Comparison of ENCODE assay signal across 9 cellular contexts in genomic region chr5:55407059-55407684, GRCh38.
A peak's percentile ranks its signal among the peaks of the same experiment; 100 is the strongest.
DNase-seq lines count a peak whose midpoint lies in the region; ATAC-seq and TF ChIP-seq lines count a peak whose summit lies in the region.
"Had no signal": no experiment of that assay in that cellular context is flagged by ENCODE, and none has a peak within 500 bp of the region (broad histone marks: within the 10 kb centered on the region; RNA-seq: fewer than 3 reads in every experiment).

No MANE protein-coding gene starts in this region.

- H3K4me3 ChIP-seq in colonic mucosa (no peak overlapping the region), lung (no peak overlapping the region)

- no peaks in the 10 kb centered on the region for H3K9me3 Mint-ChIP-seq in activated T-helper 17 cell treated with anti-CD3 and anti-CD28 coated beads, Interleukin-2, amount 50 U/mL, for 72 hours
- H3K9me3 Mint-ChIP-seq: activated T-cell treated with anti-CD3 and anti-CD28 coated beads, Interleukin-2, amount 50 U/mL, for 4 hours had no signal

- WGBS in lung, 2 donors: 52 to 79% methylated on average over 1 of the region's 1 CpG

- peak; percentile 18 for DNase-seq in NCI-H510A treated with DMSO at 0.1 percent for 48 hours (lab: John Stamatoyannopoulos, UW)
- no peak for DNase-seq in NCI-H510A (lab: John Stamatoyannopoulos, UW)
- DNase-seq in NCI-H460 (ENCODE audit: extremely low read depth, low read depth): peak; percentile 49
- DNase-seq in colonic mucosa: no peak
- no peak for DNase-seq in lung (ENCODE audit: low spot score)
- no peak for DNase-seq in occipital lobe (lab: John Stamatoyannopoulos, UW)
- DNase-seq: activated T-cell treated with anti-CD3 and anti-CD28 coated beads, Interleukin-2, amount 50 U/mL, for 4 hours had no signal

- intact Hi-C loops in colonic mucosa (cut with DNase I): loop anchor here (2.0 to 10.0 kb wide), 2 partner anchors 138 to 284 kb away; no protein-coding TSS in a partner anchor

- no peaks in the 10 kb centered on the region for H3K27me3 Mint-ChIP-seq in activated T-helper 17 cell treated with anti-CD3 and anti-CD28 coated beads, Interleukin-2, amount 50 U/mL, for 72 hours

- peak; percentile 54 for TF ChIP-seq CTCF in colonic mucosa (IDR thresholded peaks at IDR 0.05)
- peak; percentile 23 for TF ChIP-seq CTCF in lung (IDR thresholded peaks at IDR 0.05; ENCODE audit: control extremely low read depth, extremely low read depth)

- H3K27ac Mint-ChIP-seq in activated T-helper 17 cell treated with anti-CD3 and anti-CD28 coated beads, Interleukin-2, amount 50 U/mL, for 72 hours: no peak overlapping the region

- no peak overlapping the region for H3K27ac ChIP-seq in colonic mucosa
- H3K27ac ChIP-seq in lung (ENCODE audit: low read depth in 1 of 2, low read length in 1 of 2): no peak overlapping the region

- peaks cover 97% of the 10 kb centered on the region for H3K36me3 Mint-ChIP-seq in activated T-helper 17 cell treated with anti-CD3 and anti-CD28 coated beads, Interleukin-2, amount 50 U/mL, for 72 hours (ENCODE audit: low read depth)

- H3K9ac ChIP-seq in colonic mucosa (ENCODE audit: low read depth in 2 of 2, low read length in 2 of 2): no peak overlapping the region

- H3K27me3 ChIP-seq in colonic mucosa (no peaks in the 10 kb centered on the region), lung (ENCODE audit: control insufficient read depth, insufficient read depth) (no peaks in the 10 kb centered on the region)

- H3K9me3 ChIP-seq in colonic mucosa (no peaks in the 10 kb centered on the region), lung (ENCODE audit: control insufficient read depth in 2 of 2, insufficient read depth in 1 of 2, low read length in 1 of 2) (no peaks in the 10 kb centered on the region)

- H3K36me3 ChIP-seq in colonic mucosa (no peaks in the 10 kb centered on the region), lung (ENCODE audit: control insufficient read depth in 2 of 2, insufficient read depth in 2 of 2, low read length in 2 of 2) (peaks cover 11 to 24% of the 10 kb centered on the region in 2 donors)

- H3K4me1 ChIP-seq in colonic mucosa: no peaks in the 10 kb centered on the region
- no peaks in the 10 kb centered on the region for H3K4me1 ChIP-seq in lung (ENCODE audit: control insufficient read depth in 2 of 2, insufficient read depth in 2 of 2, low read length in 2 of 2)

- H3K4me1 Mint-ChIP-seq in activated T-helper 17 cell treated with anti-CD3 and anti-CD28 coated beads, Interleukin-2, amount 50 U/mL, for 72 hours: no peaks in the 10 kb centered on the region

- H3K4me3 Mint-ChIP-seq in activated T-helper 17 cell treated with anti-CD3 and anti-CD28 coated beads, Interleukin-2, amount 50 U/mL, for 72 hours: no peak overlapping the region
- H3K4me3 Mint-ChIP-seq: activated T-cell treated with anti-CD3 and anti-CD28 coated beads, Interleukin-2, amount 50 U/mL, for 4 hours had no signal

- ATAC-seq in lung (ENCODE audit: insufficient read depth, low FRiP score) (no peak), GM18870 (IDR thresholded peaks at IDR 0.05; ENCODE audit: unreplicated experiment) (no peak)
- ATAC-seq in activated T-helper 17 cell treated with anti-CD3 and anti-CD28 coated beads, Interleukin-2, amount 50 U/mL, for 72 hours (replicated peaks): no peak

Comparison
In these comparisons a context has a peak if more than half of its experiments do, and no peak if none do; other contexts are left out.
1. DNase-seq: peak in NCI-H510A treated with DMSO at 0.1 percent for 48 hours (single experiment) and NCI-H460 (single experiment); none in NCI-H510A (single experiment), colonic mucosa (single experiment), lung (single experiment) and occipital lobe (single experiment).